8 cellular contexts compared by ENCODE assay signal in genomic region chr9:122092611-122093506, GRCh38. TPM values are rescaled to one million over a fixed set of nuclear protein-coding genes. Genes with fewer than 3 reads are reported as not detected.
A peak's percentile ranks its signal among the peaks of the same experiment; 100 is the strongest.
DNase-seq lines count a peak whose midpoint lies in the region; ATAC-seq and TF ChIP-seq lines count a peak whose summit lies in the region.

A gene with protein sequence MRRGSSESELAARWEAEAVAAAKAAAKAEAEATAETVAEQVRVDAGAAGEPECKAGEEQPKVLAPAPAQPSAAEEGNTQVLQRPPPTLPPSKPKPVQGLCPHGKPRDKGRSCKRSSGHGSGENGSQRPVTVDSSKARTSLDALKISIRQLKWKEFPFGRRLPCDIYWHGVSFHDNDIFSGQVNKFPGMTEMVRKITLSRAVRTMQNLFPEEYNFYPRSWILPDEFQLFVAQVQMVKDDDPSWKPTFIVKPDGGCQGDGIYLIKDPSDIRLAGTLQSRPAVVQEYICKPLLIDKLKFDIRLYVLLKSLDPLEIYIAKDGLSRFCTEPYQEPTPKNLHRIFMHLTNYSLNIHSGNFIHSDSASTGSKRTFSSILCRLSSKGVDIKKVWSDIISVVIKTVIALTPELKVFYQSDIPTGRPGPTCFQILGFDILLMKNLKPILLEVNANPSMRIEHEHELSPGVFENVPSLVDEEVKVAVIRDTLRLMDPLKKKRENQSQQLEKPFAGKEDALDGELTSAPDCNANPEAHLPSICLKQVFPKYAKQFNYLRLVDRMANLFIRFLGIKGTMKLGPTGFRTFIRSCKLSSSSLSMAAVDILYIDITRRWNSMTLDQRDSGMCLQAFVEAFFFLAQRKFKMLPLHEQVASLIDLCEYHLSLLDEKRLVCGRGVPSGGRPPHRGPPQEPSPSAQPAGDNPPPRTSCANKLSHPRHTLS (minus strand): TSS chr9:122093308. CDS start chr9:122093148, 160 bp downstream.

- POLR2A ChIA-PET in BJ (lab: Charles Lee): no interaction called here

- ATAC-seq in HG03457 (IDR thresholded peaks at IDR 0.05; ENCODE audit: unreplicated experiment) (peak; percentile 89), left lobe of liver (peak; percentile 95)

- no peaks in the 10 kb centered on the region for H3K27me3 ChIP-seq in BJ (ENCODE audit: control insufficient read depth, insufficient read depth, low read length)

- TF ChIP-seq CTCF in BJ (IDR thresholded peaks at IDR 0.05; ENCODE audit: insufficient read depth, low read depth, low read length): no peak

- peak; percentile 51 for DNase-seq in BJ (ENCODE audit: low read depth)
- DNase-seq in GM19240 (ENCODE audit: insufficient read length, low spot score): peak; percentile 92
- DNase-seq in NCI-H524 (lab: John Stamatoyannopoulos, UW): peak; percentile 93 to 94
- peak; percentile 98 for DNase-seq in activated CD4-positive, alpha-beta T cell treated with anti-CD3 and anti-CD28 coated beads for 48 hours
- DNase-seq in cortex of kidney (lab: John Stamatoyannopoulos, UW): peak; percentile 90
- peak; percentile 98 for DNase-seq in left lobe of liver (ENCODE audit: low spot score)
- DNase-seq in stimulated activated CD4-positive, alpha-beta T cell treated with anti-CD3 and anti-CD28 coated beads, Interleukin-2, amount 100 ng/mL, for 24 hours: peak; percentile 98

- CTCF ChIA-PET in BJ (lab: Yijun Ruan, JAX): interaction anchor here (0.7 to 1.1 kb wide), 2 partner anchors 10 to 32 kb away, joined by 3 to 4 read pairs; no protein-coding TSS in a partner anchor

- peak within 1 kb of the TSS; percentile 90 for H3K4me3 ChIP-seq in BJ (ENCODE audit: low read depth, low read length)

- H3K36me3 ChIP-seq in BJ (ENCODE audit: control insufficient read depth, insufficient read depth, low read length): no peaks in the 10 kb centered on the region

RNA-seq across cellular contexts. Expression of the gene that starts here (rescaled TPM):
- polyA plus RNA-seq in BJ (2011; rRNA removed): 5.6 TPM in 2 replicates
- 4.0 and 5.0 TPM in 2 replicates for polyA minus RNA-seq in BJ (2011; rRNA and poly(A)+ RNA removed)
- total RNA-seq in left lobe of liver: 2.8 TPM

Comparison
In these comparisons a context has a peak if more than half of its experiments do, and no peak if none do; other contexts are left out.
1. Peak in every context shown above with its lines: DNase-seq, ATAC-seq and H3K4me3 ChIP-seq.